Comparison of ENCODE assay signal across 24 cellular contexts in the genomic region with DNA sequence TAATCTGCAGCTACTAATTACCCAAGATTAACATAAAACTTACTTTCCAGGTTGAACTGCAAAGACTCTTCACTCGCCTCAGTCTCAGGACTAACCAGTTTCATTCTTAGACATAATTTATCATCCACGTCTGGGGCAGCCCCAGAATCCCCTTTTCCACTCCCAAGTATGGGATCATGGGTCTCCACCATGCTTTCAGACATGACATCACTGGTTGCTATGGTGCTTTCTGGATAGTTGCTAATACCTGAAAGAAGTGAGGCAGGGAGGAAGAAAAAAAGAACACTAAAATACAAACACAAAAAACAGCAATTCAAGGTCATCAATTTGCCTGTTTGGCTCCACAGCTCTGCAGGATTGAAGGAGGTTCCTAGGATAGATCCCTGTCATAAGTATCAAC.
"Had no signal": no experiment of that assay in that cellular context is flagged by ENCODE, and none has a peak within 500 bp of the region (broad histone marks: within the 10 kb centered on the region; RNA-seq: fewer than 3 reads in every experiment).

No MANE protein-coding gene starts in this region.

- ATAC-seq: activated CD8-positive, alpha-beta T cell treated with anti-CD3 and anti-CD28 coated beads, Interleukin-2, amount 10 ng/mL, durations not matched to agents 7 days and 5 days; Panc1; Right ventricle myocardium inferior had no signal

- H3K4me3 ChIP-seq: breast epithelium had no signal

- H3K27ac ChIP-seq: breast epithelium, KMS-11 had no signal

- H3K4me2 ChIP-seq: KMS-11 had no signal

- H3K27ac Mint-ChIP-seq: activated CD4-positive, alpha-beta T cell treated with anti-CD3 and anti-CD28 coated beads, Interleukin-2, amount 10 ng/mL, durations not matched to agents 7 days and 5 days; activated CD8-positive, alpha-beta T cell treated with anti-CD3 and anti-CD28 coated beads, Interleukin-2, amount 10 ng/mL, durations not matched to agents 7 days and 5 days; IgD-negative memory B cell; T-helper 1 cell treated with Interleukin-12 subunit alpha and Interleukin-12 subunit beta and Interleukin-4 antibody, amounts not matched to agents 30 μg/mL and 1 μg/mL, for 36 hours had no signal

- H3K4me3 Mint-ChIP-seq: activated CD4-positive, alpha-beta T cell treated with anti-CD3 and anti-CD28 coated beads, Interleukin-2, amount 10 ng/mL, durations not matched to agents 7 days and 5 days; activated CD8-positive, alpha-beta T cell treated with anti-CD3 and anti-CD28 coated beads, Interleukin-2, amount 10 ng/mL, durations not matched to agents 7 days and 5 days; T-helper 1 cell treated with Interleukin-12 subunit alpha and Interleukin-12 subunit beta and Interleukin-4 antibody, amounts not matched to agents 30 μg/mL and 1 μg/mL, for 36 hours had no signal

- H3K4me1 ChIP-seq: breast epithelium had no signal

- H3K27me3 Mint-ChIP-seq: activated CD4-positive, alpha-beta T cell treated with anti-CD3 and anti-CD28 coated beads, Interleukin-2, amount 10 ng/mL, durations not matched to agents 7 days and 5 days; IgD-negative memory B cell had no signal

- H3K9me3 ChIP-seq: breast epithelium had no signal

- H3K9me3 Mint-ChIP-seq: activated CD4-positive, alpha-beta T cell treated with anti-CD3 and anti-CD28 coated beads, Interleukin-2, amount 10 ng/mL, durations not matched to agents 7 days and 5 days; IgD-negative memory B cell; T-helper 1 cell treated with Interleukin-12 subunit alpha and Interleukin-12 subunit beta and Interleukin-4 antibody, amounts not matched to agents 30 μg/mL and 1 μg/mL, for 36 hours had no signal

- DNase-seq: activated CD4-positive, alpha-beta T cell treated with anti-CD3 and anti-CD28 coated beads, Interleukin-2, amount 10 ng/mL, durations not matched to agents 7 days and 5 days; activated CD4-positive, CD25-positive, alpha-beta regulatory T cell treated with anti-CD3 and anti-CD28 coated beads, Interleukin-2, amount 50 U/mL, for 72 hours; activated CD8-positive, alpha-beta memory T cell treated with anti-CD3 and anti-CD28 coated beads, Interleukin-2, amount 50 U/mL, for 48 hours; activated CD8-positive, alpha-beta T cell treated with anti-CD3 and anti-CD28 coated beads, Interleukin-2, amount 10 ng/mL, durations not matched to agents 7 days and 5 days; activated gamma-delta T cell; activated naive CD4-positive, alpha-beta T cell treated with anti-CD3 and anti-CD28 coated beads, Interleukin-2, amount 50 U/mL, for 16 hours; activated T-cell treated with anti-CD3 and anti-CD28 coated beads, Interleukin-2, amount 50 U/mL, for 1 hour; aorta; NCI-H1092; NCI-H1417; NCI-H1930; NCI-H2171; NCI-H2227 treated with DMSO at 0.1 percent for 48 hours; NCI-H526; NCI-H774; NK-92 treated with Interleukin-12 subunit alpha and Interleukin-12 subunit beta, amount 100 ng/mL, for 24 hours; OCI-M1; RPMI8226 had no signal
